ENCODE assay signal across 8 cellular contexts in the genomic region with DNA sequence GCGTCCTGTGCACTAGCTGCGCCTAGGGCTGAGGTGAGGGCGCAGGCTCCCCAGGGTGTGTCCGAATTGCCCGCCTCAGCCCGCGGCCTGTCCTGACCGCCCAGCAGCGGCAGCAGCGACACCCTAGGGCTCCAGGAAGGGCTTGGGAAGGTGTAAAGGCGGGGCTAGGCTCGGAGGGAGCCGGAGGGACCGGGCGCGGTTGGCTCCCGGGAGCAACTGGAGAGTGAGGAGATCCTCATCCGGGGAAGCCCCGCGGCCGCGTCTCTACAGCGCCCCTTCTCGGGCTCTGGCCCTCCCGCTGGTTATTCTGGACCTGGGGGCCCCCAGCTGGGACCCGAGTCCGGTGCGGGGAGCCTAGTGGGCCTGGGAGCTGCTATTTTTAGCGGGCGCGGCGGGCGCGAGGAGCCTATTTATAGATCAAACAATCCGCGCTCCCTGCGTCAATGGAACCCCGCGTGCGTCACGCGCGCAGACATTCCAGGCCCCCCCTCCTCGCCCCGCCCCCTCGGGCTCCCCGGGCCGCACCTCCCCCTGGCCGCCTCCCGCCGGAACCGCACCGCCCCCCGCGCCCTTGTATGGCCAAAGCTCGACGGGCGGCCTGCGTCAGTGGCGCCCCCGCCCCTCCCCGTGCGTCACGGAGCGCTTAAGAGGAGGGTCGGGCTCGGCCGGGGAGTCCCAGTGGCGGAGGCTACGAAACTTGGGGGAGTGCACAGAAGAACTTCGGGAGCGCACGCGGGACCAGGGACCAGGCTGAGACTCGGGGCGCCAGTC. TPM values are rescaled to one million over a fixed set of nuclear protein-coding genes. Genes with fewer than 3 reads are reported as not detected.
A peak's percentile ranks its signal among the peaks of the same experiment; 100 is the strongest.
DNase-seq lines count a peak whose midpoint lies in the region; ATAC-seq and TF ChIP-seq lines count a peak whose summit lies in the region.

NR4A1 (plus strand) TSS at position 672 of the 771 bp plus-strand sequence. CDS start 2,887 bp downstream, outside the sequence.

- 1% methylated on average over 48 of the region's 76 CpGs for WGBS in smooth muscle cell (ENCODE audit: low lambda C conversion rate)

- no peaks in the 10 kb centered on the region for H3F3A ChIP-seq in smooth muscle cell (ENCODE audit: low read depth)

- peaks cover 8% of the 10 kb centered on the region for H3K4me1 ChIP-seq in smooth muscle cell (ENCODE audit: low read depth)

- H2AFZ ChIP-seq in smooth muscle cell (ENCODE audit: low read depth) = no peak within 1 kb of the TSS

- peak within 1 kb of the TSS; percentile 51 for H3K4me3 ChIP-seq in WERI-Rb-1 (ENCODE audit: low read depth, low read length)
- peak within 1 kb of the TSS; percentile 72 for H3K4me3 ChIP-seq in smooth muscle cell

- H3K27ac ChIP-seq in WERI-Rb-1 (peak within 1 kb of the TSS; percentile 89), smooth muscle cell (ENCODE audit: low read depth) (peak within 1 kb of the TSS; percentile 88)

- TF ChIP-seq CTCF in WERI-Rb-1 (IDR thresholded peaks at IDR 0.05; ENCODE audit: low read depth, low read length) = 0 out of 2 replicates have a peak, but pooled peaks have one; percentile 7
- peak; percentile 29 for TF ChIP-seq CTCF in smooth muscle cell (IDR thresholded peaks at IDR 0.05; ENCODE audit: borderline replicate concordance, insufficient read depth, poor library complexity, severe bottlenecking)

- peak; percentile 12 for DNase-seq in SKM-1 treated with dmso at 0.1 percent for 144 hours (lab: John Stamatoyannopoulos, UW; ENCODE audit: unreplicated experiment)
- no peak for DNase-seq in SKM-1 (lab: John Stamatoyannopoulos, UW; ENCODE audit: unreplicated experiment)
- peak; percentile 87 for DNase-seq in NCI-H2107 (lab: John Stamatoyannopoulos, UW)
- peak; percentile 96 for DNase-seq in WERI-Rb-1
- peak; percentile 95 to 98 for DNase-seq in T47D (ENCODE audit: low read depth in 1 of 2, low spot score in 1 of 2)
- peak; percentile 93 for DNase-seq in iPS-NIHi7 (ENCODE audit: extremely low spot score)
- DNase-seq in smooth muscle cell (lab: John Stamatoyannopoulos, UW; ENCODE audit: unreplicated experiment) = peak; percentile 98

- H3K79me2 ChIP-seq in smooth muscle cell (ENCODE audit: low read depth) = peaks cover 6% of the 10 kb centered on the region

- H3K9me3 ChIP-seq in WERI-Rb-1 (ENCODE audit: severe bottlenecking) (no peaks in the 10 kb centered on the region), smooth muscle cell (replicated peaks; ENCODE audit: low read depth) (no peaks in the 10 kb centered on the region)

- peaks cover 47% of the 10 kb centered on the region for H4K20me1 ChIP-seq in smooth muscle cell (ENCODE audit: low read depth)

- in situ Hi-C loops in T47D (cut with HindIII; ENCODE audit: low pct_unique_long_range_greater_than_20kb, low sequenced_read_pairs) = no loop called here

- H3K27me3 ChIP-seq in WERI-Rb-1 (ENCODE audit: insufficient read depth, low read depth, severe bottlenecking) = no peaks in the 10 kb centered on the region
- no peaks in the 10 kb centered on the region for H3K27me3 ChIP-seq in smooth muscle cell (ENCODE audit: low read depth)

- peak; percentile 81 for ATAC-seq in HG02970 (IDR thresholded peaks at IDR 0.05; ENCODE audit: low FRiP score, unreplicated experiment)

- H3K9ac ChIP-seq in smooth muscle cell (ENCODE audit: low read depth) = peak within 1 kb of the TSS; percentile 96

- peak within 1 kb of the TSS; percentile 94 for H3K4me2 ChIP-seq in smooth muscle cell

- H3K36me3 ChIP-seq in WERI-Rb-1 (peaks cover 13% of the 10 kb centered on the region), smooth muscle cell (ENCODE audit: low read depth) (no peaks in the 10 kb centered on the region)

RNA-seq across cellular contexts. Expression of gene NR4A1, which starts in this region (rescaled TPM):
- 178 and 182 TPM in 2 replicates for total RNA-seq in smooth muscle cell
- polyA plus RNA-seq in smooth muscle cell = 510 and 634 TPM in 2 replicates
